Comparison of ENCODE assay signal across 1 cellular context in the genomic region with DNA sequence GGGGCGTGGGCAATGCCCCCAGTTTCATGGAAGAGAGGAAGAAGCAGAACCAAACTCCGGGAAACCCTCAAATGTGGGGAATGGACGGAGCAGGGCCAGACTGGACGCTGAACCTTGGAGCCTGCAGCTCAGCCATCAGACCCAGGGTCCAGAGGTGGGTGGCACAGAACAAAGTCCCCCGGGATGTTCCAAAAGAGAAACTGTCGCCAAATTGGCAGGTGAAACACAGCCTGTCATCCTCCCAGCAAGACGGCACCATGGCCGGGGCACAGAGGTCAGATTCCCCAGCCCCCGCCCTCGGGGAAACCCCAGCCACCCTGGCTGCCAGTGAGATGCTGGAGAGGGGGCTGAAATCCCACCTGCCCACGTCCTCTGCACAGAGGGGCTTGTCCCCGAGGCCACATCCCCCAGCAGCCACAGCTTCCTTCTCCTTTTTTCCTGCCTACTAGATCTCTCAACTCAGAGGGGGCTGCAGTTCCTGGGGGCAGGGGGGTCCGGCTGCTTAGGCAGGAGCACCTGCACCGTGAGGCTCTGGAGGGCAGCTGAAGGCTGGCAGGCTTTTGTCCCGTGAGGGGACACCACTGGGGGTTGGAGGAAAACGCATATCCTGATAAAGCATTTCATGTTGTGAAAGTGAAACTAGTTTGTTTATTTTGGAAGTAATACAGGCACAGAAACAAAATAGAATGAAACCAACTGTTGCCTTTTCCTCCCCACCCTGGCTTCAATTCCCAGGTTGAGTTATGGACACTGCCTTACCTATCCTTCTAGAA.
TF ChIP-seq lines count a peak whose summit lies in the region.

No MANE protein-coding gene starts in this region.

TF ChIP-seq in K562, 482 proteins besides CTCF, POLR2A, EP300 and RAD21 (continues in another document):
- TF ChIP-seq, protein P1, sequence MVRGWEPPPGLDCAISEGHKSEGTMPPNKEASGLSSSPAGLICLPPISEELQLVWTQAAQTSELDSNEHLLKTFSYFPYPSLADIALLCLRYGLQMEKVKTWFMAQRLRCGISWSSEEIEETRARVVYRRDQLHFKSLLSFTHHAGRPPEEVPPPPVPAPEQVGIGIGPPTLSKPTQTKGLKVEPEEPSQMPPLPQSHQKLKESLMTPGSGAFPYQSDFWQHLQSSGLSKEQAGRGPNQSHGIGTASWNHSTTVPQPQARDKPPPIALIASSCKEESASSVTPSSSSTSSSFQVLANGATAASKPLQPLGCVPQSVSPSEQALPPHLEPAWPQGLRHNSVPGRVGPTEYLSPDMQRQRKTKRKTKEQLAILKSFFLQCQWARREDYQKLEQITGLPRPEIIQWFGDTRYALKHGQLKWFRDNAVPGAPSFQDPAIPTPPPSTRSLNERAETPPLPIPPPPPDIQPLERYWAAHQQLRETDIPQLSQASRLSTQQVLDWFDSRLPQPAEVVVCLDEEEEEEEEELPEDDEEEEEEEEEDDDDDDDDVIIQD (CRISPR knock-in tag; IDR thresholded peaks at IDR 0.05) = no peak
- TF ChIP-seq TFAP4 (CRISPR knock-in tag; IDR thresholded peaks at IDR 0.05; ENCODE audit: borderline replicate concordance) (peak; percentile 19; the same call in 1 of the 2 replicates), ZNF507 (tag; conservative IDR thresholded peaks at IDR 0.05) (no peak), MEIS2 (IDR thresholded peaks at IDR 0.05; ENCODE audit: partially characterized antibody) (no peak), KDM5B (IDR thresholded peaks at IDR 0.05; ENCODE audit: insufficient replicate concordance, low read depth, low read length) (no peak), KAT7 (CRISPR knock-in tag; IDR thresholded peaks at IDR 0.05; ENCODE audit: borderline replicate concordance) (peak; percentile 65; the same call in 1 of the 2 replicates), HINFP (tag; conservative IDR thresholded peaks at IDR 0.05; ENCODE audit: low read depth) (no peak), ZNF699 (CRISPR knock-in tag; IDR thresholded peaks at IDR 0.05; ENCODE audit: insufficient replicate concordance) (no peak), MTA3 (IDR thresholded peaks at IDR 0.05; ENCODE audit: borderline replicate concordance) (no peak), GTF2A2 (tag; IDR thresholded peaks at IDR 0.05) (no peak), ZNF143 (CRISPR knock-in tag; IDR thresholded peaks at IDR 0.05) (no peak), HBP1 (CRISPR knock-in tag; IDR thresholded peaks at IDR 0.05) (no peak), CBX1 (IDR thresholded peaks at IDR 0.05; ENCODE audit: low read depth) (no peak), TAF15 (IDR thresholded peaks at IDR 0.05; ENCODE audit: low read depth, low read length) (no peak), ZC3H4 (CRISPR knock-in tag; IDR thresholded peaks at IDR 0.05; ENCODE audit: borderline replicate concordance) (no peak), MYC (IDR thresholded peaks at IDR 0.05; ENCODE audit: low read depth, low read length) (no peak), MYC (CRISPR knock-in tag; IDR thresholded peaks at IDR 0.05; ENCODE audit: borderline replicate concordance, low read depth) (no peak), GATA2 (CRISPR knock-in tag; IDR thresholded peaks at IDR 0.05) (no peak), SLC30A9 (CRISPR knock-in tag; IDR thresholded peaks at IDR 0.05) (no peak), BHLHE40 (IDR thresholded peaks at IDR 0.05; ENCODE audit: low read length) (peak; percentile 73), PCBP1 (IDR thresholded peaks at IDR 0.05; ENCODE audit: low read depth, low read length, poor library complexity, severe bottlenecking) (no peak), SAFB2 (IDR thresholded peaks at IDR 0.05; ENCODE audit: borderline replicate concordance, low read depth, low read length, severe bottlenecking) (no peak)
- TF ChIP-seq, protein P2, sequence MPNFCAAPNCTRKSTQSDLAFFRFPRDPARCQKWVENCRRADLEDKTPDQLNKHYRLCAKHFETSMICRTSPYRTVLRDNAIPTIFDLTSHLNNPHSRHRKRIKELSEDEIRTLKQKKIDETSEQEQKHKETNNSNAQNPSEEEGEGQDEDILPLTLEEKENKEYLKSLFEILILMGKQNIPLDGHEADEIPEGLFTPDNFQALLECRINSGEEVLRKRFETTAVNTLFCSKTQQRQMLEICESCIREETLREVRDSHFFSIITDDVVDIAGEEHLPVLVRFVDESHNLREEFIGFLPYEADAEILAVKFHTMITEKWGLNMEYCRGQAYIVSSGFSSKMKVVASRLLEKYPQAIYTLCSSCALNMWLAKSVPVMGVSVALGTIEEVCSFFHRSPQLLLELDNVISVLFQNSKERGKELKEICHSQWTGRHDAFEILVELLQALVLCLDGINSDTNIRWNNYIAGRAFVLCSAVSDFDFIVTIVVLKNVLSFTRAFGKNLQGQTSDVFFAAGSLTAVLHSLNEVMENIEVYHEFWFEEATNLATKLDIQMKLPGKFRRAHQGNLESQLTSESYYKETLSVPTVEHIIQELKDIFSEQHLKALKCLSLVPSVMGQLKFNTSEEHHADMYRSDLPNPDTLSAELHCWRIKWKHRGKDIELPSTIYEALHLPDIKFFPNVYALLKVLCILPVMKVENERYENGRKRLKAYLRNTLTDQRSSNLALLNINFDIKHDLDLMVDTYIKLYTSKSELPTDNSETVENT (CRISPR knock-in tag; IDR thresholded peaks at IDR 0.05) = no peak
- TF ChIP-seq, protein P3, sequence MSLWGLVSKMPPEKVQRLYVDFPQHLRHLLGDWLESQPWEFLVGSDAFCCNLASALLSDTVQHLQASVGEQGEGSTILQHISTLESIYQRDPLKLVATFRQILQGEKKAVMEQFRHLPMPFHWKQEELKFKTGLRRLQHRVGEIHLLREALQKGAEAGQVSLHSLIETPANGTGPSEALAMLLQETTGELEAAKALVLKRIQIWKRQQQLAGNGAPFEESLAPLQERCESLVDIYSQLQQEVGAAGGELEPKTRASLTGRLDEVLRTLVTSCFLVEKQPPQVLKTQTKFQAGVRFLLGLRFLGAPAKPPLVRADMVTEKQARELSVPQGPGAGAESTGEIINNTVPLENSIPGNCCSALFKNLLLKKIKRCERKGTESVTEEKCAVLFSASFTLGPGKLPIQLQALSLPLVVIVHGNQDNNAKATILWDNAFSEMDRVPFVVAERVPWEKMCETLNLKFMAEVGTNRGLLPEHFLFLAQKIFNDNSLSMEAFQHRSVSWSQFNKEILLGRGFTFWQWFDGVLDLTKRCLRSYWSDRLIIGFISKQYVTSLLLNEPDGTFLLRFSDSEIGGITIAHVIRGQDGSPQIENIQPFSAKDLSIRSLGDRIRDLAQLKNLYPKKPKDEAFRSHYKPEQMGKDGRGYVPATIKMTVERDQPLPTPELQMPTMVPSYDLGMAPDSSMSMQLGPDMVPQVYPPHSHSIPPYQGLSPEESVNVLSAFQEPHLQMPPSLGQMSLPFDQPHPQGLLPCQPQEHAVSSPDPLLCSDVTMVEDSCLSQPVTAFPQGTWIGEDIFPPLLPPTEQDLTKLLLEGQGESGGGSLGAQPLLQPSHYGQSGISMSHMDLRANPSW (CRISPR knock-in tag; IDR thresholded peaks at IDR 0.05) = no peak
- TF ChIP-seq, protein P4, sequence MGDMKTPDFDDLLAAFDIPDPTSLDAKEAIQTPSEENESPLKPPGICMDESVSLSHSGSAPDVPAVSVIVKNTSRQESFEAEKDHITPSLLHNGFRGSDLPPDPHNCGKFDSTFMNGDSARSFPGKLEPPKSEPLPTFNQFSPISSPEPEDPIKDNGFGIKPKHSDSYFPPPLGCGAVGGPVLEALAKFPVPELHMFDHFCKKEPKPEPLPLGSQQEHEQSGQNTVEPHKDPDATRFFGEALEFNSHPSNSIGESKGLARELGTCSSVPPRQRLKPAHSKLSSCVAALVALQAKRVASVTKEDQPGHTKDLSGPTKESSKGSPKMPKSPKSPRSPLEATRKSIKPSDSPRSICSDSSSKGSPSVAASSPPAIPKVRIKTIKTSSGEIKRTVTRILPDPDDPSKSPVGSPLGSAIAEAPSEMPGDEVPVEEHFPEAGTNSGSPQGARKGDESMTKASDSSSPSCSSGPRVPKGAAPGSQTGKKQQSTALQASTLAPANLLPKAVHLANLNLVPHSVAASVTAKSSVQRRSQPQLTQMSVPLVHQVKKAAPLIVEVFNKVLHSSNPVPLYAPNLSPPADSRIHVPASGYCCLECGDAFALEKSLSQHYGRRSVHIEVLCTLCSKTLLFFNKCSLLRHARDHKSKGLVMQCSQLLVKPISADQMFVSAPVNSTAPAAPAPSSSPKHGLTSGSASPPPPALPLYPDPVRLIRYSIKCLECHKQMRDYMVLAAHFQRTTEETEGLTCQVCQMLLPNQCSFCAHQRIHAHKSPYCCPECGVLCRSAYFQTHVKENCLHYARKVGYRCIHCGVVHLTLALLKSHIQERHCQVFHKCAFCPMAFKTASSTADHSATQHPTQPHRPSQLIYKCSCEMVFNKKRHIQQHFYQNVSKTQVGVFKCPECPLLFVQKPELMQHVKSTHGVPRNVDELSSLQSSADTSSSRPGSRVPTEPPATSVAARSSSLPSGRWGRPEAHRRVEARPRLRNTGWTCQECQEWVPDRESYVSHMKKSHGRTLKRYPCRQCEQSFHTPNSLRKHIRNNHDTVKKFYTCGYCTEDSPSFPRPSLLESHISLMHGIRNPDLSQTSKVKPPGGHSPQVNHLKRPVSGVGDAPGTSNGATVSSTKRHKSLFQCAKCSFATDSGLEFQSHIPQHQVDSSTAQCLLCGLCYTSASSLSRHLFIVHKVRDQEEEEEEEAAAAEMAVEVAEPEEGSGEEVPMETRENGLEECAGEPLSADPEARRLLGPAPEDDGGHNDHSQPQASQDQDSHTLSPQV (IDR thresholded peaks at IDR 0.05) = 0 out of 2 replicates have a peak, but pooled peaks have one; percentile 20
- TF ChIP-seq, protein P5, sequence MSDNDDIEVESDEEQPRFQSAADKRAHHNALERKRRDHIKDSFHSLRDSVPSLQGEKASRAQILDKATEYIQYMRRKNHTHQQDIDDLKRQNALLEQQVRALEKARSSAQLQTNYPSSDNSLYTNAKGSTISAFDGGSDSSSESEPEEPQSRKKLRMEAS (CRISPR knock-in tag; IDR thresholded peaks at IDR 0.05) = no peak
- TF ChIP-seq, protein P6, sequence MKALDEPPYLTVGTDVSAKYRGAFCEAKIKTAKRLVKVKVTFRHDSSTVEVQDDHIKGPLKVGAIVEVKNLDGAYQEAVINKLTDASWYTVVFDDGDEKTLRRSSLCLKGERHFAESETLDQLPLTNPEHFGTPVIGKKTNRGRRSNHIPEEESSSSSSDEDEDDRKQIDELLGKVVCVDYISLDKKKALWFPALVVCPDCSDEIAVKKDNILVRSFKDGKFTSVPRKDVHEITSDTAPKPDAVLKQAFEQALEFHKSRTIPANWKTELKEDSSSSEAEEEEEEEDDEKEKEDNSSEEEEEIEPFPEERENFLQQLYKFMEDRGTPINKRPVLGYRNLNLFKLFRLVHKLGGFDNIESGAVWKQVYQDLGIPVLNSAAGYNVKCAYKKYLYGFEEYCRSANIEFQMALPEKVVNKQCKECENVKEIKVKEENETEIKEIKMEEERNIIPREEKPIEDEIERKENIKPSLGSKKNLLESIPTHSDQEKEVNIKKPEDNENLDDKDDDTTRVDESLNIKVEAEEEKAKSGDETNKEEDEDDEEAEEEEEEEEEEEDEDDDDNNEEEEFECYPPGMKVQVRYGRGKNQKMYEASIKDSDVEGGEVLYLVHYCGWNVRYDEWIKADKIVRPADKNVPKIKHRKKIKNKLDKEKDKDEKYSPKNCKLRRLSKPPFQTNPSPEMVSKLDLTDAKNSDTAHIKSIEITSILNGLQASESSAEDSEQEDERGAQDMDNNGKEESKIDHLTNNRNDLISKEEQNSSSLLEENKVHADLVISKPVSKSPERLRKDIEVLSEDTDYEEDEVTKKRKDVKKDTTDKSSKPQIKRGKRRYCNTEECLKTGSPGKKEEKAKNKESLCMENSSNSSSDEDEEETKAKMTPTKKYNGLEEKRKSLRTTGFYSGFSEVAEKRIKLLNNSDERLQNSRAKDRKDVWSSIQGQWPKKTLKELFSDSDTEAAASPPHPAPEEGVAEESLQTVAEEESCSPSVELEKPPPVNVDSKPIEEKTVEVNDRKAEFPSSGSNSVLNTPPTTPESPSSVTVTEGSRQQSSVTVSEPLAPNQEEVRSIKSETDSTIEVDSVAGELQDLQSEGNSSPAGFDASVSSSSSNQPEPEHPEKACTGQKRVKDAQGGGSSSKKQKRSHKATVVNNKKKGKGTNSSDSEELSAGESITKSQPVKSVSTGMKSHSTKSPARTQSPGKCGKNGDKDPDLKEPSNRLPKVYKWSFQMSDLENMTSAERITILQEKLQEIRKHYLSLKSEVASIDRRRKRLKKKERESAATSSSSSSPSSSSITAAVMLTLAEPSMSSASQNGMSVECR (CRISPR knock-in tag; IDR thresholded peaks at IDR 0.05) = 0 out of 2 replicates have a peak, but pooled peaks have one; percentile 23
- TF ChIP-seq, protein P7, sequence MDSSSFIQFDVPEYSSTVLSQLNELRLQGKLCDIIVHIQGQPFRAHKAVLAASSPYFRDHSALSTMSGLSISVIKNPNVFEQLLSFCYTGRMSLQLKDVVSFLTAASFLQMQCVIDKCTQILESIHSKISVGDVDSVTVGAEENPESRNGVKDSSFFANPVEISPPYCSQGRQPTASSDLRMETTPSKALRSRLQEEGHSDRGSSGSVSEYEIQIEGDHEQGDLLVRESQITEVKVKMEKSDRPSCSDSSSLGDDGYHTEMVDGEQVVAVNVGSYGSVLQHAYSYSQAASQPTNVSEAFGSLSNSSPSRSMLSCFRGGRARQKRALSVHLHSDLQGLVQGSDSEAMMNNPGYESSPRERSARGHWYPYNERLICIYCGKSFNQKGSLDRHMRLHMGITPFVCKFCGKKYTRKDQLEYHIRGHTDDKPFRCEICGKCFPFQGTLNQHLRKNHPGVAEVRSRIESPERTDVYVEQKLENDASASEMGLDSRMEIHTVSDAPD (CRISPR knock-in tag; IDR thresholded peaks at IDR 0.05) = no peak
- TF ChIP-seq, protein P8, sequence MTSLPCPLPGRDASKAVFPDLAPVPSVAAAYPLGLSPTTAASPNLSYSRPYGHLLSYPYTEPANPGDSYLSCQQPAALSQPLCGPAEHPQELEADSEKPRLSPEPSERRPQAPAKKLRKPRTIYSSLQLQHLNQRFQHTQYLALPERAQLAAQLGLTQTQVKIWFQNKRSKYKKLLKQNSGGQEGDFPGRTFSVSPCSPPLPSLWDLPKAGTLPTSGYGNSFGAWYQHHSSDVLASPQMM (CRISPR knock-in tag; IDR thresholded peaks at IDR 0.05) = no peak
